Comparison of ENCODE assay signal across 14 cellular contexts in the genomic region with DNA sequence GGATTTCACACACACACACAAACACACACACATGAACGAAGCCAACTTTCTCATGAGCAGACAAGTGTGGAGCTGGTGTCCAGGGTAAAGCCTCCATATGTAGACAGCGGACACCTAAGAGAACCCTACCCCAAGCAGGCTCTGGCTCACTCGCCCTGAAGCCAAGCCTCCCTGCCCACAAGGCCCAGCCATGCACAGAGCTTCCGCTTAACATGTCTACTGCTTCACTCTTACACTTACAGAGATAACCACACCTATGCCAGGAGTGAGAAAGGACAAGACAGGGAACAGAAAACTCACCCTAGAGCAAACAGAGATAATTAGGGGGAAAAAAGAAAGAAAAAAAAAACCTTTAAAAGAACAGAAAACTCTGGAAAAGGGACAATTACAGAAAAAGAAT.
DNase-seq lines count a peak whose midpoint lies in the region; ATAC-seq and TF ChIP-seq lines count a peak whose summit lies in the region.
"Had no signal": no experiment of that assay in that cellular context is flagged by ENCODE, and none has a peak within 500 bp of the region (broad histone marks: within the 10 kb centered on the region; RNA-seq: fewer than 3 reads in every experiment).

No MANE protein-coding gene starts in this region.

- peak overlapping the region; percentile 91 for H3K27ac Mint-ChIP-seq in activated naive CD4-positive, alpha-beta T cell treated with anti-CD3 and anti-CD28 coated beads for 36 hours
- H3K27ac Mint-ChIP-seq in chondrocyte (ENCODE audit: unreplicated experiment) (peak overlapping the region; percentile 50), nephron progenitor cell (no peak overlapping the region)
- H3K27ac Mint-ChIP-seq in stimulated activated naive B cell treated with anti-CD40 and anti-IgM and Interleukin-4, amounts not matched to agents 10 μg/mL and 1 μg/mL and 100 μg/mL, for 72 hours = peak overlapping the region; percentile 86

- no peaks in the 10 kb centered on the region for H3K9me3 Mint-ChIP-seq in activated naive CD4-positive, alpha-beta T cell treated with anti-CD3 and anti-CD28 coated beads for 36 hours
- no peaks in the 10 kb centered on the region for H3K9me3 Mint-ChIP-seq in chondrocyte (ENCODE audit: low read depth)
- H3K9me3 Mint-ChIP-seq in stimulated activated naive B cell treated with anti-CD40 and anti-IgM and Interleukin-4, amounts not matched to agents 10 μg/mL and 1 μg/mL and 100 μg/mL, for 72 hours = peaks cover 0 to 4% of the 10 kb centered on the region in 2 donors
- H3K9me3 Mint-ChIP-seq in nephron progenitor cell = no peaks in the 10 kb centered on the region

- ATAC-seq in stimulated activated naive B cell treated with anti-CD40 and anti-IgM and Interleukin-4, amounts not matched to agents 10 μg/mL and 1 μg/mL and 100 μg/mL, for 72 hours (replicated peaks) = peak; percentile 60 to 61
- ATAC-seq in HG02798 (IDR thresholded peaks at IDR 0.05; ENCODE audit: poor library complexity, unreplicated experiment) = no peak
- ATAC-seq: mucosa of descending colon had no signal

- no peak for DNase-seq in activated naive CD4-positive, alpha-beta T cell treated with anti-CD3 and anti-CD28 coated beads for 36 hours
- DNase-seq in activated naive CD4-positive, alpha-beta T cell treated with anti-CD3 and anti-CD28 coated beads, Interleukin-2, amount 50 U/mL, for 16 hours = no peak
- no peak for DNase-seq in SJSA1 (ENCODE audit: low read depth in 1 of 2, low spot score in 2 of 2)
- no peak for DNase-seq in chondrocyte (ENCODE audit: low spot score)
- no peak for DNase-seq in stimulated activated naive B cell treated with anti-CD40 and anti-IgM and Interleukin-4, amounts not matched to agents 10 μg/mL and 1 μg/mL and 100 μg/mL, for 72 hours
- DNase-seq in nephron progenitor cell = no peak
- DNase-seq in NCI-H1436 treated with DMSO at 0.1 percent for 48 hours (lab: John Stamatoyannopoulos, UW) = no peak
- DNase-seq: activated CD8-positive, alpha-beta memory T cell treated with anti-CD3 and anti-CD28 coated beads, Interleukin-2, amount 50 U/mL, for 4 hours; islet precursor cell; mucosa of descending colon; NCI-H1694; NCI-H748 treated with DMSO at 0.1 percent for 48 hours had no signal

- peaks cover 87% of the 10 kb centered on the region for H3K4me1 Mint-ChIP-seq in activated naive CD4-positive, alpha-beta T cell treated with anti-CD3 and anti-CD28 coated beads for 36 hours (ENCODE audit: low read depth)
- H3K4me1 Mint-ChIP-seq in chondrocyte (ENCODE audit: low read depth) (peaks cover 77% of the 10 kb centered on the region), nephron progenitor cell (peaks cover 49% of the 10 kb centered on the region)
- peaks cover 65 to 93% of the 10 kb centered on the region in 2 donors for H3K4me1 Mint-ChIP-seq in stimulated activated naive B cell treated with anti-CD40 and anti-IgM and Interleukin-4, amounts not matched to agents 10 μg/mL and 1 μg/mL and 100 μg/mL, for 72 hours

- no peaks in the 10 kb centered on the region for H3K36me3 ChIP-seq in SJSA1
- H3K36me3 ChIP-seq: prostate gland had no signal

- no peaks in the 10 kb centered on the region for H3K27me3 Mint-ChIP-seq in activated naive CD4-positive, alpha-beta T cell treated with anti-CD3 and anti-CD28 coated beads for 36 hours (ENCODE audit: low read depth)
- H3K27me3 Mint-ChIP-seq in chondrocyte (ENCODE audit: low read depth) (no peaks in the 10 kb centered on the region), nephron progenitor cell (ENCODE audit: low read depth, poor library complexity) (peaks cover 34% of the 10 kb centered on the region)
- no peaks in the 10 kb centered on the region for H3K27me3 Mint-ChIP-seq in stimulated activated naive B cell treated with anti-CD40 and anti-IgM and Interleukin-4, amounts not matched to agents 10 μg/mL and 1 μg/mL and 100 μg/mL, for 72 hours

- TF ChIP-seq CTCF in chondrocyte (IDR thresholded peaks at IDR 0.05) = no peak
- no peak for TF ChIP-seq CTCF in nephron progenitor cell (IDR thresholded peaks at IDR 0.05)

- no peaks in the 10 kb centered on the region for H3K9me3 ChIP-seq in SJSA1 (replicated peaks)
- H3K9me3 ChIP-seq: mucosa of descending colon, prostate gland had no signal

- H3K36me3 Mint-ChIP-seq in activated naive CD4-positive, alpha-beta T cell treated with anti-CD3 and anti-CD28 coated beads for 36 hours (ENCODE audit: low read depth) = no peaks in the 10 kb centered on the region
- H3K36me3 Mint-ChIP-seq in chondrocyte (ENCODE audit: low read depth) = peaks cover under 1% of the 10 kb centered on the region
- H3K36me3 Mint-ChIP-seq in stimulated activated naive B cell treated with anti-CD40 and anti-IgM and Interleukin-4, amounts not matched to agents 10 μg/mL and 1 μg/mL and 100 μg/mL, for 72 hours = peaks cover 40 to 59% of the 10 kb centered on the region in 2 donors
- no peaks in the 10 kb centered on the region for H3K36me3 Mint-ChIP-seq in nephron progenitor cell (ENCODE audit: low read depth)

- H3K4me3 Mint-ChIP-seq in activated naive CD4-positive, alpha-beta T cell treated with anti-CD3 and anti-CD28 coated beads for 36 hours = peak overlapping the region; percentile 44
- H3K4me3 Mint-ChIP-seq in chondrocyte (ENCODE audit: unreplicated experiment) (no peak overlapping the region), nephron progenitor cell (no peak overlapping the region)
- H3K4me3 Mint-ChIP-seq in stimulated activated naive B cell treated with anti-CD40 and anti-IgM and Interleukin-4, amounts not matched to agents 10 μg/mL and 1 μg/mL and 100 μg/mL, for 72 hours = peak overlapping the region; percentile 60 to 69

- peaks cover 43% of the 10 kb centered on the region for H3K4me1 ChIP-seq in SJSA1 (replicated peaks)

- peak overlapping the region; percentile 7; the same call in 1 of the 2 replicates for H3K27ac ChIP-seq in SJSA1
- H3K27ac ChIP-seq: prostate gland had no signal

- H3K27me3 ChIP-seq in SJSA1 (replicated peaks) = no peaks in the 10 kb centered on the region

- intact Hi-C loops in activated naive CD4-positive, alpha-beta T cell treated with anti-CD3 and anti-CD28 coated beads for 36 hours (cut with micrococcal nuclease) = no loop called here

- CTCF ChIA-PET in activated naive CD4-positive, alpha-beta T cell treated with anti-CD3 and anti-CD28 coated beads for 36 hours (lab: Charles Lee) = interaction anchor here (1.0 to 1.5 kb wide), 3 partner anchors 21 to 32 kb away, joined by 3 to 4 read pairs (median 4); no protein-coding TSS in a partner anchor

- H3K4me3 ChIP-seq in SJSA1 = no peak overlapping the region
- H3K4me3 ChIP-seq: mucosa of descending colon, prostate gland had no signal

Comparison
In these comparisons a context has a peak if more than half of its experiments do, and no peak if none do; other contexts are left out.
1. H3K4me3 Mint-ChIP-seq: peak in activated naive CD4-positive, alpha-beta T cell treated with anti-CD3 and anti-CD28 coated beads for 36 hours (single experiment) and stimulated activated naive B cell treated with anti-CD40 and anti-IgM and Interleukin-4, amounts not matched to agents 10 μg/mL and 1 μg/mL and 100 μg/mL, for 72 hours (2 of 2); none in chondrocyte (single experiment) and nephron progenitor cell (single experiment).